22 cellular contexts compared by ENCODE assay signal in genomic region chr12:94982456-94982855, GRCh38. TPM values are rescaled to one million over a fixed set of nuclear protein-coding genes. Genes with fewer than 3 reads are reported as not detected.
DNase-seq lines count a peak whose midpoint lies in the region; ATAC-seq and TF ChIP-seq lines count a peak whose summit lies in the region.
"Had no signal": no experiment of that assay in that cellular context is flagged by ENCODE, and none has a peak within 500 bp of the region (broad histone marks: within the 10 kb centered on the region; RNA-seq: fewer than 3 reads in every experiment).

No MANE protein-coding gene starts in this region.

- no peak for ATAC-seq in natural killer cell treated with Interleukin-12 subunit alpha and Interleukin-12 subunit beta and Interleukin-15 and Interleukin-18, amount 100 ng/mL, for 72 hours
- ATAC-seq in natural killer cell (no peak), HG02610 (IDR thresholded peaks at IDR 0.05; ENCODE audit: unreplicated experiment) (no peak), GM19463 (IDR thresholded peaks at IDR 0.05; ENCODE audit: unreplicated experiment) (no peak)
- no peak for ATAC-seq in activated naive CD8-positive, alpha-beta T cell treated with anti-CD3 and anti-CD28 coated beads, Interleukin-2, amount 50 U/mL, for 24 hours
- ATAC-seq: foreskin keratinocyte, SK-N-SH treated with all-trans-retinoic acid at 6 μM for 48 hours had no signal

- peak overlapping the region; percentile 3 to 4 for H3K27ac Mint-ChIP-seq in natural killer cell treated with Interleukin-12 subunit alpha and Interleukin-12 subunit beta and Interleukin-15 and Interleukin-18, amount 100 ng/mL, for 72 hours
- peak overlapping the region in 1 of 2 donors; percentile 52 for H3K27ac Mint-ChIP-seq in natural killer cell
- peak overlapping the region; percentile 57 for H3K27ac Mint-ChIP-seq in chondrocyte (ENCODE audit: unreplicated experiment)
- no peak overlapping the region for H3K27ac Mint-ChIP-seq in activated naive CD8-positive, alpha-beta T cell treated with anti-CD3 and anti-CD28 coated beads, Interleukin-2, amount 50 U/mL, for 24 hours
- H3K27ac Mint-ChIP-seq: activated T-helper 2 cell treated with anti-CD3 and anti-CD28 coated beads, Interferon-gamma antibody, Interleukin-2, Interleukin-4, amounts not matched to agents 10 μg/mL and 5 μg/mL and 100 μg/mL, durations not matched to agents 14 hours and 24 hours and 36 hours had no signal

- H3K4me1 Mint-ChIP-seq in natural killer cell treated with Interleukin-12 subunit alpha and Interleukin-12 subunit beta and Interleukin-15 and Interleukin-18, amount 100 ng/mL, for 72 hours (ENCODE audit: low read depth in 2 of 2): peaks cover 34 to 36% of the 10 kb centered on the region in 2 donors
- peaks cover 41 to 48% of the 10 kb centered on the region in 2 donors for H3K4me1 Mint-ChIP-seq in natural killer cell
- H3K4me1 Mint-ChIP-seq in chondrocyte (ENCODE audit: low read depth): peaks cover 23% of the 10 kb centered on the region
- H3K4me1 Mint-ChIP-seq in activated naive CD8-positive, alpha-beta T cell treated with anti-CD3 and anti-CD28 coated beads, Interleukin-2, amount 50 U/mL, for 24 hours: peaks cover 48% of the 10 kb centered on the region

- no peak for TF ChIP-seq CTCF in natural killer cell (IDR thresholded peaks at IDR 0.05)
- no peak for TF ChIP-seq CTCF in chondrocyte (IDR thresholded peaks at IDR 0.05)

- no peak for DNase-seq in natural killer cell treated with Interleukin-12 subunit alpha and Interleukin-12 subunit beta and Interleukin-15 and Interleukin-18, amount 100 ng/mL, for 72 hours (ENCODE audit: low spot score)
- DNase-seq in natural killer cell (no peak), chondrocyte (ENCODE audit: low spot score) (no peak), left kidney (ENCODE audit: low read depth, low spot score) (peak; percentile 55), NCI-H1930 (lab: John Stamatoyannopoulos, UW) (no peak)
- no peak for DNase-seq in activated naive CD8-positive, alpha-beta T cell treated with anti-CD3 and anti-CD28 coated beads, Interleukin-2, amount 50 U/mL, for 24 hours
- DNase-seq: activated CD4-positive, alpha-beta T cell treated with anti-CD3 and anti-CD28 coated beads, Interleukin-2, amount 50 U/mL, for 48 hours; activated CD8-positive, alpha-beta memory T cell treated with anti-CD3 and anti-CD28 coated beads, Interleukin-2, amount 50 U/mL, for 48 hours; BE2C; cortex of kidney; foreskin keratinocyte; hippocampal formation; NCI-H1436 treated with DMSO at 0.1 percent for 48 hours; nucleus accumbens; RPMI8226; stimulated activated CD4-positive, alpha-beta T cell treated with anti-CD3 and anti-CD28 coated beads, Interleukin-12 subunit alpha, Interleukin-12 subunit beta, amount 100 ng/mL, for 4 hours; stomach; transverse colon had no signal

- peaks cover 6% of the 10 kb centered on the region for H3K36me3 Mint-ChIP-seq in natural killer cell treated with Interleukin-12 subunit alpha and Interleukin-12 subunit beta and Interleukin-15 and Interleukin-18, amount 100 ng/mL, for 72 hours
- H3K36me3 Mint-ChIP-seq in natural killer cell: no peaks in the 10 kb centered on the region
- H3K36me3 Mint-ChIP-seq in chondrocyte (ENCODE audit: low read depth): peaks cover 5% of the 10 kb centered on the region
- peaks cover 12% of the 10 kb centered on the region for H3K36me3 Mint-ChIP-seq in activated naive CD8-positive, alpha-beta T cell treated with anti-CD3 and anti-CD28 coated beads, Interleukin-2, amount 50 U/mL, for 24 hours (ENCODE audit: low read depth)

- H3K4me3 Mint-ChIP-seq in natural killer cell treated with Interleukin-12 subunit alpha and Interleukin-12 subunit beta and Interleukin-15 and Interleukin-18, amount 100 ng/mL, for 72 hours: no peak overlapping the region
- H3K4me3 Mint-ChIP-seq in natural killer cell (no peak overlapping the region), chondrocyte (ENCODE audit: unreplicated experiment) (no peak overlapping the region)
- H3K4me3 Mint-ChIP-seq in activated naive CD8-positive, alpha-beta T cell treated with anti-CD3 and anti-CD28 coated beads, Interleukin-2, amount 50 U/mL, for 24 hours: no peak overlapping the region

- no peaks in the 10 kb centered on the region for H3K27me3 Mint-ChIP-seq in natural killer cell treated with Interleukin-12 subunit alpha and Interleukin-12 subunit beta and Interleukin-15 and Interleukin-18, amount 100 ng/mL, for 72 hours
- H3K27me3 Mint-ChIP-seq in natural killer cell (ENCODE audit: low read depth in 2 of 2) (no peaks in the 10 kb centered on the region), chondrocyte (ENCODE audit: low read depth) (no peaks in the 10 kb centered on the region)
- no peaks in the 10 kb centered on the region for H3K27me3 Mint-ChIP-seq in activated naive CD8-positive, alpha-beta T cell treated with anti-CD3 and anti-CD28 coated beads, Interleukin-2, amount 50 U/mL, for 24 hours

- intact Hi-C loops in natural killer cell (cut with micrococcal nuclease): loop anchor here (10.0 kb wide), 1 partner anchor 108 kb away; no protein-coding TSS in a partner anchor

- H3K9me3 Mint-ChIP-seq in natural killer cell treated with Interleukin-12 subunit alpha and Interleukin-12 subunit beta and Interleukin-15 and Interleukin-18, amount 100 ng/mL, for 72 hours: no peaks in the 10 kb centered on the region
- no peaks in the 10 kb centered on the region for H3K9me3 Mint-ChIP-seq in natural killer cell
- no peaks in the 10 kb centered on the region for H3K9me3 Mint-ChIP-seq in chondrocyte (ENCODE audit: low read depth)
- H3K9me3 Mint-ChIP-seq in activated naive CD8-positive, alpha-beta T cell treated with anti-CD3 and anti-CD28 coated beads, Interleukin-2, amount 50 U/mL, for 24 hours: no peaks in the 10 kb centered on the region
- H3K9me3 Mint-ChIP-seq: activated T-helper 2 cell treated with anti-CD3 and anti-CD28 coated beads, Interferon-gamma antibody, Interleukin-2, Interleukin-4, amounts not matched to agents 10 μg/mL and 5 μg/mL and 100 μg/mL, durations not matched to agents 14 hours and 24 hours and 36 hours had no signal

RNA-seq across cellular contexts. Expression of gene NDUFA12, which starts 21.0 kb away (rescaled TPM):
- total RNA-seq in natural killer cell treated with Interleukin-12 subunit alpha and Interleukin-12 subunit beta and Interleukin-15 and Interleukin-18, amount 100 ng/mL, for 72 hours: 100 to 1,000 TPM in 1 of 2 donors, 10 to 100 TPM in 1; 53.3 to 161 TPM
- 10 to 100 TPM; 67.7 to 91.5 (median 69.6) TPM for total RNA-seq in natural killer cell
- 76.9 to 92.4 TPM (median 79.9 TPM) in 3 replicates for total RNA-seq in chondrocyte
